Comparison of ENCODE assay signal across 8 cellular contexts in genomic region chr20:62938105-62938888, GRCh38. TPM values are rescaled to one million over a fixed set of nuclear protein-coding genes. Genes with fewer than 3 reads are reported as not detected.
A peak's percentile ranks its signal among the peaks of the same experiment; 100 is the strongest.
DNase-seq lines count a peak whose midpoint lies in the region; ATAC-seq and TF ChIP-seq lines count a peak whose summit lies in the region.

TSS of gene GID8 (plus strand) at chr20:62938147. CDS start at chr20:62941503, 3,356 bp downstream.

- H3K27ac ChIP-seq in KOPT-K1 (ENCODE audit: low read depth, low read length, poor library complexity, severe bottlenecking) (peak within 1 kb of the TSS; percentile 94), esophagus (ENCODE audit: low read depth in 2 of 2, low read length in 1 of 2) (peak within 1 kb of the TSS; percentile 96 to 97), transverse colon (peak within 1 kb of the TSS; percentile 92 to 99 (median 96))

- H3K4me3 ChIP-seq in esophagus (ENCODE audit: low read depth in 1 of 2, low read length in 2 of 2) (peak within 1 kb of the TSS; percentile 95 to 96), mucosa of stomach (ENCODE audit: low read length) (peak within 1 kb of the TSS; percentile 94), transverse colon (peak within 1 kb of the TSS; percentile 88 to 99 (median 94))

- in situ Hi-C loops in GM13977 (cut with MboI; ENCODE audit: low pct_unique_long_range_greater_than_20kb, low sequenced_read_pairs, unreplicated experiment), result no loop called here
- in situ Hi-C loops in transverse colon (cut with MboI; ENCODE audit: low pct_ligation_motif_present in 1 of 4, low pct_unique_long_range_greater_than_20kb in 1 of 4, low sequenced_read_pairs in 3 of 4), result no loop called here

- intact Hi-C loops in transverse colon (cut with DNase I; ENCODE audit: low total_unique reads), result no loop called here

- peak within 1 kb of the TSS; percentile 95 for H3K27ac Mint-ChIP-seq in activated CD8-positive, alpha-beta T cell treated with anti-CD3 and anti-CD28 coated beads, Interleukin-2, amount 10 ng/mL, durations not matched to agents 7 days and 5 days

- no peak for TF ChIP-seq POLR2A in transverse colon (IDR thresholded peaks at IDR 0.05)

- POLR2A ChIA-PET in activated CD8-positive, alpha-beta T cell treated with anti-CD3 and anti-CD28 coated beads, Interleukin-2, amount 10 ng/mL, durations not matched to agents 7 days and 5 days (lab: Charles Lee), result interaction anchor here (0.6 to 6.0 kb wide), 12 partner anchors 10 to 62 kb away, joined by 3 to 82 read pairs (median 4); partner anchors contain the start of gene DIDO1

- peak within 1 kb of the TSS; percentile 97 for H3K4me3 Mint-ChIP-seq in activated CD8-positive, alpha-beta T cell treated with anti-CD3 and anti-CD28 coated beads, Interleukin-2, amount 10 ng/mL, durations not matched to agents 7 days and 5 days

- no peak for TF ChIP-seq EP300 in transverse colon (IDR thresholded peaks at IDR 0.05; ENCODE audit: low read depth)

- H3K9me3 ChIP-seq in KOPT-K1 (ENCODE audit: insufficient read depth, low read length, poor library complexity, severe bottlenecking) (no peaks in the 10 kb centered on the region), esophagus (ENCODE audit: control insufficient read depth in 2 of 2, insufficient read depth in 1 of 2, low read depth in 1 of 2, low read length in 1 of 2) (no peaks in the 10 kb centered on the region), mucosa of stomach (ENCODE audit: control insufficient read depth, low read length) (no peaks in the 10 kb centered on the region), transverse colon (no peaks in the 10 kb centered on the region)

- DNase-seq in GM13977 (ENCODE audit: low spot score) (peak; percentile 77), H4 (ENCODE audit: low spot score) (no peak), transverse colon (peak; percentile 64)
- DNase-seq in activated CD8-positive, alpha-beta T cell treated with anti-CD3 and anti-CD28 coated beads, Interleukin-2, amount 10 ng/mL, durations not matched to agents 7 days and 5 days, result peak; percentile 64
- DNase-seq in central memory CD4-positive, alpha-beta T cell, result no peak

- ATAC-seq in activated CD8-positive, alpha-beta T cell treated with anti-CD3 and anti-CD28 coated beads, Interleukin-2, amount 10 ng/mL, durations not matched to agents 7 days and 5 days, result peak; percentile 66

- H3K9me3 Mint-ChIP-seq in activated CD8-positive, alpha-beta T cell treated with anti-CD3 and anti-CD28 coated beads, Interleukin-2, amount 10 ng/mL, durations not matched to agents 7 days and 5 days (ENCODE audit: insufficient read depth), result no peaks in the 10 kb centered on the region

- TF ChIP-seq CTCF in GM13977 (IDR thresholded peaks at IDR 0.05; ENCODE audit: extremely low read depth, insufficient read depth, missing control alignments), result no peak
- TF ChIP-seq CTCF in transverse colon (IDR thresholded peaks at IDR 0.05), result no peak

- no peaks in the 10 kb centered on the region for H3K27me3 Mint-ChIP-seq in activated CD8-positive, alpha-beta T cell treated with anti-CD3 and anti-CD28 coated beads, Interleukin-2, amount 10 ng/mL, durations not matched to agents 7 days and 5 days (ENCODE audit: low read depth)

- H3K4me1 ChIP-seq in esophagus (ENCODE audit: control insufficient read depth in 2 of 2, insufficient read depth in 2 of 2, low read length in 1 of 2) (peaks cover 9 to 17% of the 10 kb centered on the region in 2 donors), mucosa of stomach (ENCODE audit: control insufficient read depth, insufficient read depth, low read length) (peaks cover 23% of the 10 kb centered on the region), transverse colon (peaks cover 23 to 48% (median 38%) of the 10 kb centered on the region in 4 donors)

- H3K36me3 Mint-ChIP-seq in activated CD8-positive, alpha-beta T cell treated with anti-CD3 and anti-CD28 coated beads, Interleukin-2, amount 10 ng/mL, durations not matched to agents 7 days and 5 days (ENCODE audit: low read depth), result peaks cover 33% of the 10 kb centered on the region

- peaks cover 31% of the 10 kb centered on the region for H3K4me1 Mint-ChIP-seq in activated CD8-positive, alpha-beta T cell treated with anti-CD3 and anti-CD28 coated beads, Interleukin-2, amount 10 ng/mL, durations not matched to agents 7 days and 5 days (ENCODE audit: low read depth)

- H3K27me3 ChIP-seq in esophagus (ENCODE audit: control insufficient read depth in 1 of 2, insufficient read depth in 2 of 2, low read length in 2 of 2) (no peaks in the 10 kb centered on the region), mucosa of stomach (ENCODE audit: control insufficient read depth, insufficient read depth, low read length) (no peaks in the 10 kb centered on the region), transverse colon (no peaks in the 10 kb centered on the region)

- H3K9ac ChIP-seq in mucosa of stomach (ENCODE audit: low read length), result peak within 1 kb of the TSS; percentile 97

- CTCF ChIA-PET in activated CD8-positive, alpha-beta T cell treated with anti-CD3 and anti-CD28 coated beads, Interleukin-2, amount 10 ng/mL, durations not matched to agents 7 days and 5 days (lab: Charles Lee), result interaction anchor here (1.2 to 5.8 kb wide), 4 partner anchors 12 to 31 kb away, joined by 4 to 100 read pairs (median 10); partner anchors contain the start of gene DIDO1

- H3K36me3 ChIP-seq in KOPT-K1 (ENCODE audit: insufficient read depth, low read length), result peaks cover 57% of the 10 kb centered on the region
- H3K36me3 ChIP-seq in esophagus (ENCODE audit: control insufficient read depth in 2 of 2, insufficient read depth in 2 of 2, low read length in 1 of 2), result peaks cover under 1 to 15% of the 10 kb centered on the region in 2 donors
- H3K36me3 ChIP-seq in mucosa of stomach (ENCODE audit: control insufficient read depth, insufficient read depth, low read length), result peaks cover 4% of the 10 kb centered on the region
- peaks cover 0 to 11% (median 3%) of the 10 kb centered on the region in 4 donors for H3K36me3 ChIP-seq in transverse colon

- WGBS in esophagus, 2 donors, result 0 to 1% methylated on average over 56 to 79 of the region's 79 CpGs
- 0% methylated on average over 56 of the region's 79 CpGs; no CpG with 5 or more reads in 1 of the 2 donors for WGBS in transverse colon (ENCODE audit: low coverage in 1 of 2), 2 donors

RNA-seq across cellular contexts. Expression of gene GID8, which starts in this region (rescaled TPM):
- total RNA-seq in H4 (2014; rRNA removed; shearing (Covaris generic)), result 19.6 and 23.7 TPM in 2 replicates
- 10 to 100 TPM; 37.3 to 39.7 TPM for total RNA-seq in activated CD8-positive, alpha-beta T cell treated with anti-CD3 and anti-CD28 coated beads, Interleukin-2, amount 10 ng/mL, durations not matched to agents 7 days and 5 days
- 10 to 100 TPM; 16.2 to 30.0 TPM for polyA plus RNA-seq in esophagus
- total RNA-seq in transverse colon, result 10 to 100 TPM; 29.5 to 34.1 (median 31.7) TPM

Comparison
In these comparisons a context has a peak if more than half of its experiments do, and no peak if none do; other contexts are left out.
1. DNase-seq: peak in GM13977 (single experiment), activated CD8-positive, alpha-beta T cell treated with anti-CD3 and anti-CD28 coated beads, Interleukin-2, amount 10 ng/mL, durations not matched to agents 7 days and 5 days (single experiment) and transverse colon (single experiment); none in H4 (single experiment) and central memory CD4-positive, alpha-beta T cell (single experiment).
2. Peak in every context shown above with its lines, with median percentiles within 50 percentile points of each other: H3K27ac ChIP-seq and H3K4me3 ChIP-seq.